Comparison of ENCODE assay signal across 32 cellular contexts in genomic region chr3:168860592-168860991, GRCh38.
"Had no signal": no experiment of that assay in that cellular context is flagged by ENCODE, and none has a peak within 500 bp of the region (broad histone marks: within the 10 kb centered on the region; RNA-seq: fewer than 3 reads in every experiment).

No MANE protein-coding gene starts in this region.

- H3K4me1 Mint-ChIP-seq: activated B cell treated with CpG ODN at 0.5 μM for 24 hours; activated CD4-positive, alpha-beta memory T cell treated with anti-CD3 and anti-CD28 coated beads, Interleukin-2, amount 10 ng/mL, durations not matched to agents 7 days and 5 days; activated CD4-positive, alpha-beta T cell treated with anti-CD3 and anti-CD28 coated beads, Interleukin-2, amount 10 ng/mL, durations not matched to agents 7 days and 5 days; activated naive CD8-positive, alpha-beta T cell treated with anti-CD3 and anti-CD28 coated beads for 36 hours; activated T-helper 17 cell treated with anti-CD3 and anti-CD28 coated beads, Interleukin-2, amount 50 U/mL, for 72 hours had no signal

- H3K4me1 ChIP-seq: adrenal gland, breast epithelium had no signal

- H3K9me3 ChIP-seq: adrenal gland, body of pancreas, breast epithelium had no signal

- H3K27ac ChIP-seq: adrenal gland, body of pancreas, brain microvascular endothelial cell, breast epithelium had no signal

- ATAC-seq: activated naive CD4-positive, alpha-beta T cell treated with anti-CD3 and anti-CD28 coated beads, Interleukin-2, amount 50 U/mL, for 72 hours; activated T-cell treated with anti-CD3 and anti-CD28 coated beads, Interleukin-2, amount 50 U/mL, for 4 hours; activated T-cell treated with anti-CD3 and anti-CD28 coated beads, Interleukin-2, amount 50 U/mL, for 72 hours; activated T-helper 17 cell treated with anti-CD3 and anti-CD28 coated beads, Interleukin-2, amount 50 U/mL, for 72 hours; body of pancreas had no signal

- H3K36me3 ChIP-seq: adrenal gland, brain microvascular endothelial cell had no signal

- H3K4me3 ChIP-seq: adrenal gland, body of pancreas, breast epithelium had no signal

- H3K27me3 ChIP-seq: adrenal gland, body of pancreas, brain microvascular endothelial cell, breast epithelium had no signal

- H3K4me3 Mint-ChIP-seq: activated B cell treated with CpG ODN at 0.5 μM for 24 hours; activated CD4-positive, alpha-beta memory T cell treated with anti-CD3 and anti-CD28 coated beads, Interleukin-2, amount 10 ng/mL, durations not matched to agents 7 days and 5 days; activated CD4-positive, alpha-beta T cell treated with anti-CD3 and anti-CD28 coated beads, Interleukin-2, amount 10 ng/mL, durations not matched to agents 7 days and 5 days; activated naive CD4-positive, alpha-beta T cell treated with anti-CD3 and anti-CD28 coated beads for 36 hours; activated naive CD8-positive, alpha-beta T cell treated with anti-CD3 and anti-CD28 coated beads for 36 hours; activated T-cell treated with anti-CD3 and anti-CD28 coated beads, Interleukin-2, amount 50 U/mL, for 4 hours; activated T-cell treated with anti-CD3 and anti-CD28 coated beads, Interleukin-2, amount 50 U/mL, for 72 hours; activated T-helper 1 cell treated with anti-CD3 and anti-CD28 coated beads, Interleukin-12 subunit alpha, Interleukin-12 subunit beta, Interleukin-2, Interleukin-4 antibody, amounts not matched to agents 30 ng/mL and 10 ng/mL and 1 ng/mL, durations not matched to agents 14 hours and 24 hours and 36 hours; activated T-helper 17 cell treated with anti-CD3 and anti-CD28 coated beads, Interleukin-2, amount 50 U/mL, for 72 hours; T-helper 1 cell treated with Interleukin-12 subunit alpha and Interleukin-12 subunit beta and Interleukin-4 antibody, amounts not matched to agents 30 μg/mL and 1 μg/mL, for 36 hours; T-helper 2 cell treated with Interferon-gamma antibody and Interleukin-4, amounts not matched to agents 5 μg/mL and 100 μg/mL, for 36 hours had no signal

- DNase-seq: activated B cell treated with CpG ODN at 0.5 μM for 24 hours; activated CD4-positive, alpha-beta memory T cell treated with anti-CD3 and anti-CD28 coated beads, Interleukin-2, amount 10 ng/mL, durations not matched to agents 7 days and 5 days; activated CD4-positive, alpha-beta T cell treated with anti-CD3 and anti-CD28 coated beads for 4 hours; activated CD4-positive, alpha-beta T cell treated with anti-CD3 and anti-CD28 coated beads, Interleukin-2, amount 10 ng/mL, durations not matched to agents 7 days and 5 days; activated CD4-positive, alpha-beta T cell treated with anti-CD3 and anti-CD28 coated beads, Interleukin-2, amount 50 U/mL, for 48 hours; activated CD4-positive, CD25-positive, alpha-beta regulatory T cell treated with anti-CD3 and anti-CD28 coated beads, Interleukin-2, amount 50 U/mL, for 72 hours; activated CD8-positive, alpha-beta memory T cell treated with anti-CD3 and anti-CD28 coated beads, Interleukin-2, amount 50 U/mL, for 4 hours; activated effector memory CD4-positive, alpha-beta T cell treated with anti-CD3 and anti-CD28 coated beads, Interleukin-2, amount 50 U/mL, for 16 hours; activated gamma-delta T cell treated with Interleukin-2 at 50 U/mL for 16 hours; activated naive CD4-positive, alpha-beta T cell; activated naive CD4-positive, alpha-beta T cell treated with anti-CD3 and anti-CD28 coated beads for 36 hours; activated naive CD4-positive, alpha-beta T cell treated with anti-CD3 and anti-CD28 coated beads, Interleukin-2, amount 50 U/mL, for 16 hours; activated naive CD8-positive, alpha-beta T cell treated with anti-CD3 and anti-CD28 coated beads for 36 hours; activated T-cell treated with anti-CD3 and anti-CD28 coated beads for 4 hours; activated T-cell treated with anti-CD3 and anti-CD28 coated beads, Interleukin-2, amount 50 U/mL, for 1 hour; activated T-cell treated with anti-CD3 and anti-CD28 coated beads, Interleukin-2, amount 50 U/mL, for 4 hours; activated T-cell treated with anti-CD3 and anti-CD28 coated beads, Interleukin-2, amount 50 U/mL, for 72 hours; adrenal gland; amniotic stem cell; aorta; body of pancreas; brain microvascular endothelial cell; central memory CD4-positive, alpha-beta T cell; T-helper 1 cell; T-helper 2 cell; T-helper 9 cell had no signal

- H3K27me3 Mint-ChIP-seq: activated B cell treated with CpG ODN at 0.5 μM for 24 hours; activated CD4-positive, alpha-beta memory T cell treated with anti-CD3 and anti-CD28 coated beads, Interleukin-2, amount 10 ng/mL, durations not matched to agents 7 days and 5 days; activated CD4-positive, alpha-beta T cell treated with anti-CD3 and anti-CD28 coated beads, Interleukin-2, amount 10 ng/mL, durations not matched to agents 7 days and 5 days had no signal

- H3K27ac Mint-ChIP-seq: activated B cell treated with CpG ODN at 0.5 μM for 24 hours; activated CD4-positive, alpha-beta memory T cell treated with anti-CD3 and anti-CD28 coated beads, Interleukin-2, amount 10 ng/mL, durations not matched to agents 7 days and 5 days; activated CD4-positive, alpha-beta T cell treated with anti-CD3 and anti-CD28 coated beads, Interleukin-2, amount 10 ng/mL, durations not matched to agents 7 days and 5 days; activated naive CD4-positive, alpha-beta T cell treated with anti-CD3 and anti-CD28 coated beads for 36 hours; activated naive CD4-positive, alpha-beta T cell treated with anti-CD3 and anti-CD28 coated beads, Interleukin-2, amount 50 U/mL, for 72 hours; activated naive CD8-positive, alpha-beta T cell treated with anti-CD3 and anti-CD28 coated beads for 36 hours; activated T-cell treated with anti-CD3 and anti-CD28 coated beads, Interleukin-2, amount 50 U/mL, for 72 hours; activated T-helper 1 cell treated with anti-CD3 and anti-CD28 coated beads, Interleukin-12 subunit alpha, Interleukin-12 subunit beta, Interleukin-2, Interleukin-4 antibody, amounts not matched to agents 30 ng/mL and 10 ng/mL and 1 ng/mL, durations not matched to agents 14 hours and 24 hours and 36 hours; activated T-helper 17 cell treated with anti-CD3 and anti-CD28 coated beads, Interleukin-2, amount 50 U/mL, for 72 hours; T-helper 1 cell treated with Interleukin-12 subunit alpha and Interleukin-12 subunit beta and Interleukin-4 antibody, amounts not matched to agents 30 μg/mL and 1 μg/mL, for 36 hours; T-helper 2 cell treated with Interferon-gamma antibody and Interleukin-4, amounts not matched to agents 5 μg/mL and 100 μg/mL, for 36 hours had no signal

- H3K36me3 Mint-ChIP-seq: activated naive CD4-positive, alpha-beta T cell treated with anti-CD3 and anti-CD28 coated beads, Interleukin-2, amount 50 U/mL, for 72 hours; activated naive CD8-positive, alpha-beta T cell treated with anti-CD3 and anti-CD28 coated beads for 36 hours had no signal

- H3K9me3 Mint-ChIP-seq: activated CD4-positive, alpha-beta memory T cell treated with anti-CD3 and anti-CD28 coated beads, Interleukin-2, amount 10 ng/mL, durations not matched to agents 7 days and 5 days; activated CD4-positive, alpha-beta T cell treated with anti-CD3 and anti-CD28 coated beads, Interleukin-2, amount 10 ng/mL, durations not matched to agents 7 days and 5 days; activated T-helper 1 cell treated with anti-CD3 and anti-CD28 coated beads, Interleukin-12 subunit alpha, Interleukin-12 subunit beta, Interleukin-2, Interleukin-4 antibody, amounts not matched to agents 30 ng/mL and 10 ng/mL and 1 ng/mL, durations not matched to agents 14 hours and 24 hours and 36 hours; activated T-helper 17 cell treated with anti-CD3 and anti-CD28 coated beads, Interleukin-2, amount 50 U/mL, for 72 hours; T-helper 1 cell treated with Interleukin-12 subunit alpha and Interleukin-12 subunit beta and Interleukin-4 antibody, amounts not matched to agents 30 μg/mL and 1 μg/mL, for 36 hours; T-helper 2 cell treated with Interferon-gamma antibody and Interleukin-4, amounts not matched to agents 5 μg/mL and 100 μg/mL, for 36 hours had no signal
